ENCODE assay signal across 8 cellular contexts in genomic region chr2:3780477-3781402, GRCh38.
A peak's percentile ranks its signal among the peaks of the same experiment; 100 is the strongest.
DNase-seq lines count a peak whose midpoint lies in the region; ATAC-seq and TF ChIP-seq lines count a peak whose summit lies in the region.

No MANE protein-coding gene starts in this region.

- H3K4me3 ChIP-seq in esophagus muscularis mucosa (no peak overlapping the region), neural cell (ENCODE audit: low read length) (no peak overlapping the region), aorta (ENCODE audit: low read length in 2 of 2) (no peak overlapping the region)

- no peak for TF ChIP-seq EP300 in esophagus muscularis mucosa (IDR thresholded peaks at IDR 0.05)
- TF ChIP-seq EP300 in neural cell (conservative IDR thresholded peaks at IDR 0.05; ENCODE audit: poor library complexity, severe bottlenecking), result no peak

- 43% methylated on average over 23 of the region's 23 CpGs for WGBS in esophagus muscularis mucosa
- WGBS in aorta, 2 donors, result 31% methylated on average over 23 of the region's 23 CpGs

- ATAC-seq in GM19351 (IDR thresholded peaks at IDR 0.05; ENCODE audit: unreplicated experiment) (peak; percentile 100), HG03354 (IDR thresholded peaks at IDR 0.05; ENCODE audit: poor library complexity, severe bottlenecking, unreplicated experiment) (peak; percentile 94), aorta (ENCODE audit: low FRiP score) (peak; percentile 72)

- no peak for TF ChIP-seq POLR2A in esophagus muscularis mucosa (IDR thresholded peaks at IDR 0.05; ENCODE audit: low read depth)

- H3K4me2 ChIP-seq in neural cell (ENCODE audit: low read length), result no peak overlapping the region

- peak; percentile 42 to 56 (median 43) for TF ChIP-seq CTCF in esophagus muscularis mucosa (IDR thresholded peaks at IDR 0.05)
- TF ChIP-seq CTCF in neural cell (IDR thresholded peaks at IDR 0.05; ENCODE audit: poor library complexity, severe bottlenecking), result peak; percentile 31

- no peak overlapping the region for H3K9ac ChIP-seq in neural cell (ENCODE audit: low read length)

- H3K4me1 ChIP-seq in esophagus muscularis mucosa (no peaks in the 10 kb centered on the region), aorta (ENCODE audit: control insufficient read depth in 1 of 2, insufficient read depth in 2 of 2, low read length in 2 of 2) (no peaks in the 10 kb centered on the region)

- no peaks in the 10 kb centered on the region for H3K79me2 ChIP-seq in neural cell (replicated peaks; ENCODE audit: insufficient read depth, low read length)

- H3K27ac ChIP-seq in esophagus muscularis mucosa (replicated peaks in 1 of 4) (no peak overlapping the region), neural cell (ENCODE audit: low read length) (no peak overlapping the region), aorta (ENCODE audit: low read depth in 1 of 2, low read length in 2 of 2) (no peak overlapping the region)

- H3K9me3 ChIP-seq in esophagus muscularis mucosa (no peaks in the 10 kb centered on the region), neural cell (ENCODE audit: low read length) (no peaks in the 10 kb centered on the region), aorta (ENCODE audit: control insufficient read depth, low read length) (no peaks in the 10 kb centered on the region)

- no peaks in the 10 kb centered on the region for H3K9me2 ChIP-seq in neural cell (ENCODE audit: insufficient read depth, low read length)

- TF ChIP-seq RAD21 in neural cell (conservative IDR thresholded peaks at IDR 0.05), result no peak

- H2AFZ ChIP-seq in neural cell (ENCODE audit: low read depth, low read length), result no peak overlapping the region

- DNase-seq in COLO668 (lab: John Stamatoyannopoulos, UW; ENCODE audit: unreplicated experiment), result peak; percentile 72
- DNase-seq in NCI-H510A treated with DMSO at 0.1 percent for 48 hours (lab: John Stamatoyannopoulos, UW), result peak; percentile 80
- peak; percentile 61 to 72 for DNase-seq in activated CD4-positive, alpha-beta T cell treated with anti-CD3 and anti-CD28 coated beads, Interleukin-2, amount 50 U/mL, for 48 hours
- no peak for DNase-seq in esophagus muscularis mucosa (ENCODE audit: extremely low spot score)
- DNase-seq in aorta, result peak in 1 of 2 donors; percentile 67

- peaks cover 0 to 29% (median 0%) of the 10 kb centered on the region in 4 donors for H3K27me3 ChIP-seq in esophagus muscularis mucosa
- H3K27me3 ChIP-seq in neural cell (ENCODE audit: insufficient read depth, low read depth, low read length), result no peaks in the 10 kb centered on the region
- no peaks in the 10 kb centered on the region for H3K27me3 ChIP-seq in aorta (ENCODE audit: control insufficient read depth in 1 of 2, insufficient read depth in 2 of 2, low read length in 1 of 2)

- H3K36me3 ChIP-seq in esophagus muscularis mucosa (no peaks in the 10 kb centered on the region), neural cell (ENCODE audit: insufficient read depth, low read length) (no peaks in the 10 kb centered on the region), aorta (ENCODE audit: control insufficient read depth in 1 of 2, insufficient read depth in 2 of 2, low read length in 1 of 2) (no peaks in the 10 kb centered on the region)

- intact Hi-C loops in esophagus muscularis mucosa (cut with DNase I), result no loop called here
- intact Hi-C loops in aorta (cut with DNase I), result no loop called here

- H3F3A ChIP-seq in neural cell (ENCODE audit: insufficient read depth, low read length, poor library complexity, severe bottlenecking), result no peaks in the 10 kb centered on the region

- H4K20me1 ChIP-seq in neural cell (ENCODE audit: insufficient read depth), result no peaks in the 10 kb centered on the region

TF ChIP-seq in neural cell, 6 proteins besides CTCF, POLR2A, EP300 and RAD21:
- TF ChIP-seq MXI1 (conservative IDR thresholded peaks at IDR 0.05; ENCODE audit: poor library complexity, severe bottlenecking) (no peak), TAF1 (IDR thresholded peaks at IDR 0.05; ENCODE audit: low read depth) (no peak), SMC3 (conservative IDR thresholded peaks at IDR 0.05; ENCODE audit: poor library complexity) (no peak), POLR2AphosphoS5 (IDR thresholded peaks at IDR 0.05) (no peak), EZH2 (IDR thresholded peaks at IDR 0.05; ENCODE audit: borderline replicate concordance, insufficient read depth, low read length, poor library complexity, severe bottlenecking) (no peak), REST (IDR thresholded peaks at IDR 0.05; ENCODE audit: borderline replicate concordance) (no peak)
TF ChIP-seq in neural cell: peak in this region for 0.
